In genomic region chr3:197736491-197737318, GRCh38 we compare ENCODE assay signal across 1 cellular context.
TF ChIP-seq lines count a peak whose summit lies in the region.

Gene RUBCN, minus strand, starts transcription at chr3:197736904. Its CDS starts 185 bp downstream, at chr3:197736719.

TF ChIP-seq in K562, 482 proteins besides CTCF, POLR2A, EP300 and RAD21 (continued from another document and continues in another):
- TF ChIP-seq MGA (IDR thresholded peaks at IDR 0.05) (peak; percentile 75), E2F5 (CRISPR knock-in tag; IDR thresholded peaks at IDR 0.05) (no peak), CUX1 (CRISPR knock-in tag; IDR thresholded peaks at IDR 0.05) (no peak), BCL6 (CRISPR knock-in tag; IDR thresholded peaks at IDR 0.05) (no peak), SRF (CRISPR knock-in tag; IDR thresholded peaks at IDR 0.05) (peak in 1 of 2 experiments; percentile 35; a peak in 1 of 4 replicates), ZNF695 (CRISPR knock-in tag; IDR thresholded peaks at IDR 0.05) (no peak), EHMT2 (IDR thresholded peaks at IDR 0.05) (no peak), PRMT5 (CRISPR knock-in tag; IDR thresholded peaks at IDR 0.05) (no peak), TRIM28 (IDR thresholded peaks at IDR 0.05) (no peak), ZMIZ1 (IDR thresholded peaks at IDR 0.05; ENCODE audit: low read depth in 2 of 2, low read length in 2 of 2) (0 out of 4 replicates have a peak, but pooled peaks of 1 of the 2 experiments have one; percentile 13), ZNF717 (CRISPR knock-in tag; IDR thresholded peaks at IDR 0.05) (no peak), NUFIP1 (IDR thresholded peaks at IDR 0.05; ENCODE audit: partially characterized antibody) (no peak), ZNF696 (CRISPR knock-in tag; conservative IDR thresholded peaks at IDR 0.05) (no peak), THAP7 (CRISPR knock-in tag; IDR thresholded peaks at IDR 0.05) (no peak), CTBP1 (IDR thresholded peaks at IDR 0.05; ENCODE audit: borderline replicate concordance) (peak; percentile 71), MYBL2 (IDR thresholded peaks at IDR 0.05; ENCODE audit: low read depth) (no peak), MYBL2 (CRISPR knock-in tag; IDR thresholded peaks at IDR 0.05; ENCODE audit: borderline replicate concordance) (no peak), HNRNPL (IDR thresholded peaks at IDR 0.05; ENCODE audit: low read depth, low read length) (no peak), PHTF2 (CRISPR knock-in tag; IDR thresholded peaks at IDR 0.05) (no peak), PHB2 (IDR thresholded peaks at IDR 0.05; ENCODE audit: low read depth) (no peak), ZKSCAN3 (CRISPR knock-in tag; IDR thresholded peaks at IDR 0.05) (no peak), GMEB1 (CRISPR knock-in tag; IDR thresholded peaks at IDR 0.05) (peak; percentile 92), KDM4B (IDR thresholded peaks at IDR 0.05; ENCODE audit: borderline replicate concordance in 2 of 2, low read depth in 1 of 2) (no peak), SRSF9 (IDR thresholded peaks at IDR 0.05; ENCODE audit: borderline replicate concordance, low read depth, low read length) (no peak), PHF21A (IDR thresholded peaks at IDR 0.05; ENCODE audit: borderline replicate concordance, low read depth) (no peak)
- TF ChIP-seq, protein P1, sequence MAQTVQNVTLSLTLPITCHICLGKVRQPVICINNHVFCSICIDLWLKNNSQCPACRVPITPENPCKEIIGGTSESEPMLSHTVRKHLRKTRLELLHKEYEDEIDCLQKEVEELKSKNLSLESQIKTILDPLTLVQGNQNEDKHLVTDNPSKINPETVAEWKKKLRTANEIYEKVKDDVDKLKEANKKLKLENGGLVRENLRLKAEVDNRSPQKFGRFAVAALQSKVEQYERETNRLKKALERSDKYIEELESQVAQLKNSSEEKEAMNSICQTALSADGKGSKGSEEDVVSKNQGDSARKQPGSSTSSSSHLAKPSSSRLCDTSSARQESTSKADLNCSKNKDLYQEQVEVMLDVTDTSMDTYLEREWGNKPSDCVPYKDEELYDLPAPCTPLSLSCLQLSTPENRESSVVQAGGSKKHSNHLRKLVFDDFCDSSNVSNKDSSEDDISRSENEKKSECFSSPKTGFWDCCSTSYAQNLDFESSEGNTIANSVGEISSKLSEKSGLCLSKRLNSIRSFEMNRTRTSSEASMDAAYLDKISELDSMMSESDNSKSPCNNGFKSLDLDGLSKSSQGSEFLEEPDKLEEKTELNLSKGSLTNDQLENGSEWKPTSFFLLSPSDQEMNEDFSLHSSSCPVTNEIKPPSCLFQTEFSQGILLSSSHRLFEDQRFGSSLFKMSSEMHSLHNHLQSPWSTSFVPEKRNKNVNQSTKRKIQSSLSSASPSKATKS (CRISPR knock-in tag; IDR thresholded peaks at IDR 0.05) = no peak
- TF ChIP-seq, protein P2, sequence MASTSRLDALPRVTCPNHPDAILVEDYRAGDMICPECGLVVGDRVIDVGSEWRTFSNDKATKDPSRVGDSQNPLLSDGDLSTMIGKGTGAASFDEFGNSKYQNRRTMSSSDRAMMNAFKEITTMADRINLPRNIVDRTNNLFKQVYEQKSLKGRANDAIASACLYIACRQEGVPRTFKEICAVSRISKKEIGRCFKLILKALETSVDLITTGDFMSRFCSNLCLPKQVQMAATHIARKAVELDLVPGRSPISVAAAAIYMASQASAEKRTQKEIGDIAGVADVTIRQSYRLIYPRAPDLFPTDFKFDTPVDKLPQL (IDR thresholded peaks at IDR 0.05; ENCODE audit: extremely low read depth, insufficient read length) = no peak
